In the genomic region with DNA sequence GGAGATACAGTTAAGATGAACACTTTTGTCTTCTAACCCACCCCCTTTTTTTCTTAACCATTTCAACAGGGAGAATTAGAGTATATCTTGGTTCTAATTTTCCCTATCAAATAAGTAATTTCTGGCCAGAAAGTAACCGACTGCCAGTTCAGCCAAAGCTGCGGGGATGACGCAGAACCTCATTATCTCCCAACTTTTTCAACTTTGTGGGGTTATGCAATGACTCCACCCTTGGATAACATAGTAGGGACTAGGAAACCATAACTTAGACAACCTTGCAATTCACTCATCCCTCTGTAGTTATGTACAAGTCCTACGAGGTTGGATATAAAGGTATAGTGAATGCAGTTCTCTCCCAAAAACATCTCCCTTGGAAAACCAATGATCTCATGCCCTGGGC, we compare ENCODE assay signal across 18 cellular contexts.
DNase-seq lines count a peak whose midpoint lies in the region; ATAC-seq, FAIRE-seq and TF ChIP-seq lines count a peak whose summit lies in the region.
"Had no signal": no experiment of that assay in that cellular context is flagged by ENCODE, and none has a peak within 500 bp of the region (broad histone marks: within the 10 kb centered on the region; RNA-seq: fewer than 3 reads in every experiment).

No MANE protein-coding gene starts in this region.

- no peaks in the 10 kb centered on the region for H3K9me3 Mint-ChIP-seq in activated naive CD4-positive, alpha-beta T cell treated with anti-CD3 and anti-CD28 coated beads for 36 hours

- BruUV-seq in K562 (replicated peaks; lab: Mats Ljungman, UMichigan): no TSS peak

- H3K4me1 ChIP-seq in right atrium auricular region (peaks cover 0 to 4% of the 10 kb centered on the region in 2 donors), K562 (replicated peaks in 1 of 2; ENCODE audit: control insufficient read depth in 2 of 2, insufficient read depth in 2 of 2, low read length in 2 of 2) (no peaks in the 10 kb centered on the region)
- H3K4me1 ChIP-seq: HAP-1 had no signal

- POLR2A ChIA-PET in K562 (lab: Yijun Ruan, JAX): no interaction called here

- no peak overlapping the region for H2AFZ ChIP-seq in K562 (ENCODE audit: low read depth, low read length)

- H4K20me1 ChIP-seq in K562 (replicated peaks; ENCODE audit: control insufficient read depth, insufficient read depth, low read length): no peaks in the 10 kb centered on the region

- no peaks in the 10 kb centered on the region for H3K27me3 ChIP-seq in right atrium auricular region
- H3K27me3 ChIP-seq in K562 (ENCODE audit: control insufficient read depth in 2 of 2, insufficient read depth in 2 of 2, low read length in 2 of 2): no peaks in the 10 kb centered on the region; a peak in 1 of 5 replicates

- TF ChIP-seq RAD21 in K562 (CRISPR knock-in tag; conservative IDR thresholded peaks at IDR 0.05 in 1 of 2, IDR thresholded peaks at IDR 0.05 in 1 of 2): no peak

- in situ Hi-C loops in K562 (cut with MboI): no loop called here

- no peaks in the 10 kb centered on the region for H3K27me3 Mint-ChIP-seq in activated naive CD4-positive, alpha-beta T cell treated with anti-CD3 and anti-CD28 coated beads for 36 hours (ENCODE audit: low read depth)

- no peak overlapping the region for H3K4me3 ChIP-seq in right atrium auricular region
- H3K4me3 ChIP-seq in K562: no peak overlapping the region
- H3K4me3 ChIP-seq: HAP-1 had no signal

- H3K36me3 Mint-ChIP-seq in activated naive CD4-positive, alpha-beta T cell treated with anti-CD3 and anti-CD28 coated beads for 36 hours (ENCODE audit: low read depth): no peaks in the 10 kb centered on the region
- H3K36me3 Mint-ChIP-seq: CD4-positive, alpha-beta memory T cell had no signal

- no peak for TF ChIP-seq EP300 in K562 (IDR thresholded peaks at IDR 0.05; ENCODE audit: low read length)

- H3K36me3 ChIP-seq in right atrium auricular region (no peaks in the 10 kb centered on the region), K562 (ENCODE audit: control insufficient read depth, insufficient read depth, low read length) (no peaks in the 10 kb centered on the region)
- H3K36me3 ChIP-seq: HAP-1 had no signal

- peak; percentile 61 for DNase-seq in right atrium auricular region (ENCODE audit: low spot score)
- DNase-seq in cardiac septum (ENCODE audit: low spot score): no peak
- DNase-seq in K562 (ENCODE audit: extremely low read depth in 1 of 4, low spot score in 3 of 4): no peak
- DNase-seq in islet precursor cell: peak; percentile 15
- DNase-seq in activated naive CD4-positive, alpha-beta T cell treated with anti-CD3 and anti-CD28 coated beads for 36 hours: no peak
- DNase-seq in NCI-H2081 treated with DMSO at 0.1 percent for 48 hours (lab: John Stamatoyannopoulos, UW): no peak
- DNase-seq: C1 segment of cervical spinal cord; Calu3; CD4-positive, alpha-beta memory T cell; COR-L47; DMS53; DMS79 treated with DMSO at 0.1 percent for 48 hours; GOT3; HFFc6 had no signal

- CTCF ChIA-PET in K562 (lab: Yijun Ruan, JAX; ENCODE audit: low intra/inter-chr PET ratio): interaction anchor here (0.6 kb wide), 1 partner anchor 116 kb away, joined by 3 read pairs; no protein-coding TSS in a partner anchor
- CTCF ChIA-PET in activated naive CD4-positive, alpha-beta T cell treated with anti-CD3 and anti-CD28 coated beads for 36 hours (lab: Charles Lee): no interaction called here

- TF ChIP-seq POLR2A in K562 (conservative IDR thresholded peaks at IDR 0.05): no peak

- WGBS in K562 (ENCODE audit: insufficient coverage, low coverage, missing lambda C conversion rate): 2% methylated on average over 4 of the region's 4 CpGs

- H3K9me1 ChIP-seq in K562 (ENCODE audit: control insufficient read depth, insufficient read depth, low read length): no peaks in the 10 kb centered on the region

- H3K79me2 ChIP-seq in K562 (ENCODE audit: control insufficient read depth, insufficient read depth, low read length): no peaks in the 10 kb centered on the region

- H3K27ac ChIP-seq in right atrium auricular region (no peak overlapping the region), K562 (ENCODE audit: extremely low read depth, low read depth, low read length) (no peak overlapping the region)

- H3K4me2 ChIP-seq in K562 (ENCODE audit: insufficient read depth, low read length): no peak overlapping the region

- no peak overlapping the region for H3K27ac Mint-ChIP-seq in activated naive CD4-positive, alpha-beta T cell treated with anti-CD3 and anti-CD28 coated beads for 36 hours
- H3K27ac Mint-ChIP-seq: CD4-positive, alpha-beta memory T cell; HFFc6 had no signal

- H3K9me3 ChIP-seq in right atrium auricular region (no peaks in the 10 kb centered on the region), K562 (replicated peaks; ENCODE audit: control insufficient read depth, insufficient read depth, low read depth, low read length) (no peaks in the 10 kb centered on the region)
- H3K9me3 ChIP-seq: HAP-1 had no signal

- ATAC-seq in K562: no peak

- no peak overlapping the region for H3K4me3 Mint-ChIP-seq in activated naive CD4-positive, alpha-beta T cell treated with anti-CD3 and anti-CD28 coated beads for 36 hours
- H3K4me3 Mint-ChIP-seq: CD4-positive, alpha-beta memory T cell; HFFc6 had no signal

- FAIRE-seq in K562 (lab: Jason Lieb, UNC): no peak
- FAIRE-seq: G401.6, GM12892, H54 had no signal

- H3K4me1 Mint-ChIP-seq in activated naive CD4-positive, alpha-beta T cell treated with anti-CD3 and anti-CD28 coated beads for 36 hours (ENCODE audit: low read depth): no peaks in the 10 kb centered on the region
- H3K4me1 Mint-ChIP-seq: CD4-positive, alpha-beta memory T cell had no signal

- intact Hi-C loops in cardiac septum (cut with DNase I): no loop called here
- intact Hi-C loops in K562 (cut with micrococcal nuclease): no loop called here
- intact Hi-C loops in activated naive CD4-positive, alpha-beta T cell treated with anti-CD3 and anti-CD28 coated beads for 36 hours (cut with micrococcal nuclease): no loop called here

- TF ChIP-seq CTCF in right atrium auricular region (IDR thresholded peaks at IDR 0.05): no peak
- TF ChIP-seq CTCF in K562 (IDR thresholded peaks at IDR 0.05 in 2 of 3, conservative IDR thresholded peaks at IDR 0.05 in 1 of 3; ENCODE audit: insufficient read depth in 2 of 3, low read depth in 1 of 3, low read length in 3 of 3): no peak

- no peak overlapping the region for H3K9ac ChIP-seq in K562 (ENCODE audit: insufficient read depth in 1 of 2, low read depth in 2 of 2, low read length in 2 of 2)

TF ChIP-seq in K562, 482 proteins besides CTCF, POLR2A, EP300 and RAD21:
- TF ChIP-seq, protein P1, sequence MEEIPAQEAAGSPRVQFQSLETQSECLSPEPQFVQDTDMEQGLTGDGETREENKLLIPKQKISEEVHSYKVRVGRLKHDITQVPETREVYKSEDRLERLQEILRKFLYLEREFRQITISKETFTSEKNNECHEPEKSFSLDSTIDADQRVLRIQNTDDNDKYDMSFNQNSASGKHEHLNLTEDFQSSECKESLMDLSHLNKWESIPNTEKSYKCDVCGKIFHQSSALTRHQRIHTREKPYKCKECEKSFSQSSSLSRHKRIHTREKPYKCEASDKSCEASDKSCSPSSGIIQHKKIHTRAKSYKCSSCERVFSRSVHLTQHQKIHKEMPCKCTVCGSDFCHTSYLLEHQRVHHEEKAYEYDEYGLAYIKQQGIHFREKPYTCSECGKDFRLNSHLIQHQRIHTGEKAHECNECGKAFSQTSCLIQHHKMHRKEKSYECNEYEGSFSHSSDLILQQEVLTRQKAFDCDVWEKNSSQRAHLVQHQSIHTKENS (CRISPR knock-in tag; IDR thresholded peaks at IDR 0.05): no peak
- 0 out of 2 replicates have a peak, but pooled peaks have one; percentile 28 for TF ChIP-seq CEBPB (tag; IDR thresholded peaks at IDR 0.05)
- TF ChIP-seq ZNF217 (CRISPR knock-in tag; IDR thresholded peaks at IDR 0.05): no peak

Comparison
In these comparisons a context has a peak if more than half of its experiments do, and no peak if none do; other contexts are left out.
1. DNase-seq: peak in right atrium auricular region (single experiment) and islet precursor cell (single experiment); none in cardiac septum (single experiment), K562 (0 of 4), activated naive CD4-positive, alpha-beta T cell treated with anti-CD3 and anti-CD28 coated beads for 36 hours (single experiment) and NCI-H2081 treated with DMSO at 0.1 percent for 48 hours (single experiment).